In genomic region chr4:158729716-158730559, GRCh38 we compare ENCODE assay signal across 8 cellular contexts. TPM values are rescaled to one million over a fixed set of nuclear protein-coding genes. Genes with fewer than 3 reads are reported as not detected.
DNase-seq lines count a peak whose midpoint lies in the region; ATAC-seq and TF ChIP-seq lines count a peak whose summit lies in the region.

No MANE protein-coding gene starts in this region.

- H3K9me3 Mint-ChIP-seq in Calu3 (ENCODE audit: low read depth, unreplicated experiment): no peaks in the 10 kb centered on the region
- no peaks in the 10 kb centered on the region for H3K9me3 Mint-ChIP-seq in activated T-cell treated with anti-CD3 and anti-CD28 coated beads, Interleukin-2, amount 50 U/mL, for 72 hours

- H4K20me1 ChIP-seq in OCI-LY7 (ENCODE audit: insufficient read depth, low read length): no peaks in the 10 kb centered on the region

- H3K36me3 ChIP-seq in OCI-LY7 (ENCODE audit: insufficient read depth, low read length): no peaks in the 10 kb centered on the region

- H3K27ac Mint-ChIP-seq in Calu3 (ENCODE audit: unreplicated experiment): no peak overlapping the region
- H3K27ac Mint-ChIP-seq in activated T-cell treated with anti-CD3 and anti-CD28 coated beads, Interleukin-2, amount 50 U/mL, for 72 hours: no peak overlapping the region

- H3K4me2 ChIP-seq in OCI-LY7 (ENCODE audit: low read length): no peak overlapping the region

- H3K79me2 ChIP-seq in OCI-LY7 (ENCODE audit: insufficient read depth, low read depth, low read length): no peaks in the 10 kb centered on the region

- no peaks in the 10 kb centered on the region for H3K4me1 Mint-ChIP-seq in Calu3 (ENCODE audit: low read depth, unreplicated experiment)
- peaks cover 35% of the 10 kb centered on the region for H3K4me1 Mint-ChIP-seq in activated T-cell treated with anti-CD3 and anti-CD28 coated beads, Interleukin-2, amount 50 U/mL, for 72 hours (ENCODE audit: low read depth)

- TF ChIP-seq CTCF in Calu3 (IDR thresholded peaks at IDR 0.05; ENCODE audit: unreplicated experiment) (peak; percentile 39), OCI-LY7 (conservative IDR thresholded peaks at IDR 0.05; ENCODE audit: low read length) (peak; percentile 75)

- H3K27me3 Mint-ChIP-seq in Calu3 (ENCODE audit: unreplicated experiment): no peaks in the 10 kb centered on the region
- peaks cover 53% of the 10 kb centered on the region for H3K27me3 Mint-ChIP-seq in activated T-cell treated with anti-CD3 and anti-CD28 coated beads, Interleukin-2, amount 50 U/mL, for 72 hours (ENCODE audit: low read depth)

- no peaks in the 10 kb centered on the region for H3K9me2 ChIP-seq in OCI-LY7 (ENCODE audit: insufficient read depth, low read length)

- BruUV-seq in Calu3 (replicated peaks; lab: Mats Ljungman, UMichigan): no TSS peak
- BruUV-seq in OCI-LY7 (replicated peaks; lab: Mats Ljungman, UMichigan): no TSS peak

- H3K4me3 Mint-ChIP-seq in Calu3 (ENCODE audit: low read depth, unreplicated experiment): no peak overlapping the region
- H3K4me3 Mint-ChIP-seq in activated T-cell treated with anti-CD3 and anti-CD28 coated beads, Interleukin-2, amount 50 U/mL, for 72 hours: peak overlapping the region in 1 of 2 donors; percentile 40

- CTCF ChIA-PET in Calu3 (lab: Charles Lee) (interaction anchor here (1.0 kb wide), 1 partner anchor 115 kb away, joined by 3 read pairs; no protein-coding TSS in a partner anchor), OCI-LY7 (lab: Charles Lee; ENCODE audit: unreplicated experiment) (no interaction called here)

- no peak overlapping the region for H3K27ac ChIP-seq in OCI-LY7 (ENCODE audit: low read depth, low read length, poor library complexity, severe bottlenecking)

- H3K9me3 ChIP-seq in OCI-LY7 (ENCODE audit: low read length): no peaks in the 10 kb centered on the region

- DNase-seq in Calu3 (peak; percentile 50), OCI-LY7 (ENCODE audit: low spot score) (peak; percentile 39), fibroblast of the conjunctiva (ENCODE audit: low read depth) (peak; percentile 43), occipital lobe (lab: John Stamatoyannopoulos, UW) (peak; percentile 41), mesenteric fat pad (ENCODE audit: low spot score) (no peak)
- DNase-seq in activated T-cell treated with anti-CD3 and anti-CD28 coated beads, Interleukin-2, amount 50 U/mL, for 72 hours: peak; percentile 41 to 55

- no peak overlapping the region for H2AFZ ChIP-seq in OCI-LY7 (ENCODE audit: low read length)

- H3K4me3 ChIP-seq in OCI-LY7 (ENCODE audit: low read depth, low read length, poor library complexity, severe bottlenecking): no peak overlapping the region

- ATAC-seq in GM19395 (IDR thresholded peaks at IDR 0.05; ENCODE audit: unreplicated experiment) (peak; percentile 85), HG03558 (IDR thresholded peaks at IDR 0.05; ENCODE audit: extremely low read depth, unreplicated experiment) (peak; percentile 52)
- peak; percentile 82 to 89 for ATAC-seq in activated T-cell treated with anti-CD3 and anti-CD28 coated beads, Interleukin-2, amount 50 U/mL, for 72 hours (replicated peaks in 1 of 2)

- intact Hi-C loops in Calu3 (cut with micrococcal nuclease; ENCODE audit: unreplicated experiment) (loop anchor here (1.0 to 10.0 kb wide), 5 partner anchors 42 to 725 kb away; no protein-coding TSS in a partner anchor), OCI-LY7 (cut with micrococcal nuclease; ENCODE audit: unreplicated experiment) (loop anchor here (2.0 to 5.0 kb wide), 2 partner anchors 121 to 472 kb away; no protein-coding TSS in a partner anchor)

- POLR2A ChIA-PET in OCI-LY7 (lab: Charles Lee): interaction anchor here (1.0 kb wide), 1 partner anchor 23 kb away, joined by 4 read pairs; no protein-coding TSS in a partner anchor

- H3K4me1 ChIP-seq in OCI-LY7 (ENCODE audit: insufficient read depth, low read length, poor library complexity, severe bottlenecking): no peaks in the 10 kb centered on the region

- H3K36me3 Mint-ChIP-seq in Calu3 (ENCODE audit: insufficient read depth, unreplicated experiment): no peaks in the 10 kb centered on the region
- H3K36me3 Mint-ChIP-seq in activated T-cell treated with anti-CD3 and anti-CD28 coated beads, Interleukin-2, amount 50 U/mL, for 72 hours (ENCODE audit: insufficient read depth in 2 of 2): no peaks in the 10 kb centered on the region

RNA-seq across cellular contexts. Expression of gene PPID, which starts 6.7 kb away (rescaled TPM):
- total RNA-seq in Calu3 (2022): 32.4 and 34.4 TPM in 2 replicates
- total RNA-seq in OCI-LY7 (2014; rRNA removed; shearing (Covaris generic)): 27.3 and 29.9 TPM in 2 replicates
- 21.2 and 25.0 TPM in 2 replicates for total RNA-seq in OCI-LY7 (2022)
- 10 to 100 TPM; 50.6 to 52.0 TPM for total RNA-seq in activated T-cell treated with anti-CD3 and anti-CD28 coated beads, Interleukin-2, amount 50 U/mL, for 72 hours
- total RNA-seq in occipital lobe: 27.1 TPM
- total RNA-seq in mesenteric fat pad: 19.6 TPM

RNA-seq across cellular contexts. Expression of gene FNIP2, which starts 38.9 kb away (rescaled TPM):
- 35.3 and 38.7 TPM in 2 replicates for total RNA-seq in Calu3 (2022)
- 0.09 and 0.15 TPM in 2 replicates for total RNA-seq in OCI-LY7 (2014; rRNA removed; shearing (Covaris generic))
- 1.0 and 1.2 TPM in 2 replicates for total RNA-seq in OCI-LY7 (2022)
- total RNA-seq in activated T-cell treated with anti-CD3 and anti-CD28 coated beads, Interleukin-2, amount 50 U/mL, for 72 hours: 10 to 100 TPM; 12.7 to 20.1 TPM
- 66.6 TPM for total RNA-seq in occipital lobe
- 57.2 TPM for total RNA-seq in mesenteric fat pad

RNA-seq across cellular contexts. Expression of gene ETFDH, which starts 57.8 kb away (rescaled TPM):
- total RNA-seq in Calu3 (2022): 8.4 and 13.8 TPM in 2 replicates
- total RNA-seq in OCI-LY7 (2014; rRNA removed; shearing (Covaris generic)): 13.3 and 17.6 TPM in 2 replicates
- total RNA-seq in OCI-LY7 (2022): 18.9 and 19.2 TPM in 2 replicates
- total RNA-seq in activated T-cell treated with anti-CD3 and anti-CD28 coated beads, Interleukin-2, amount 50 U/mL, for 72 hours: 10 to 100 TPM; 30.2 to 38.0 TPM
- 26.2 TPM for total RNA-seq in occipital lobe
- 68.8 TPM for total RNA-seq in mesenteric fat pad

RNA-seq across cellular contexts. Expression of gene C4orf46, which starts 58.3 kb away (rescaled TPM):
- total RNA-seq in Calu3 (2022) (9.6 and 10.1 TPM in 2 replicates), OCI-LY7 (2022) (23.9 and 28.9 TPM in 2 replicates), occipital lobe (29.9 TPM), mesenteric fat pad (2.7 TPM)
- 18.3 and 30.4 TPM in 2 replicates for total RNA-seq in OCI-LY7 (2014; rRNA removed; shearing (Covaris generic))
- total RNA-seq in activated T-cell treated with anti-CD3 and anti-CD28 coated beads, Interleukin-2, amount 50 U/mL, for 72 hours: 10 to 100 TPM; 22.7 to 26.2 TPM

Comparison
In these comparisons a context has a peak if more than half of its experiments do, and no peak if none do; other contexts are left out.
1. RNA of gene FNIP2, which starts 38.9 kb away (total RNA-seq): 66.6 TPM in occipital lobe (single experiment), 57.2 TPM in mesenteric fat pad (single experiment), 35.3 to 38.7 TPM in Calu3 and 12.7 to 20.1 TPM in activated T-cell treated with anti-CD3 and anti-CD28 coated beads, Interleukin-2, amount 50 U/mL, for 72 hours; 0.09 to 1.2 TPM in OCI-LY7; every median in the first group is over 4 times any median in the second.
2. Peak in every context shown above with its lines, with median percentiles within 50 percentile points of each other: ATAC-seq.